Comparison of ENCODE assay signal across 12 cellular contexts in the genomic region with DNA sequence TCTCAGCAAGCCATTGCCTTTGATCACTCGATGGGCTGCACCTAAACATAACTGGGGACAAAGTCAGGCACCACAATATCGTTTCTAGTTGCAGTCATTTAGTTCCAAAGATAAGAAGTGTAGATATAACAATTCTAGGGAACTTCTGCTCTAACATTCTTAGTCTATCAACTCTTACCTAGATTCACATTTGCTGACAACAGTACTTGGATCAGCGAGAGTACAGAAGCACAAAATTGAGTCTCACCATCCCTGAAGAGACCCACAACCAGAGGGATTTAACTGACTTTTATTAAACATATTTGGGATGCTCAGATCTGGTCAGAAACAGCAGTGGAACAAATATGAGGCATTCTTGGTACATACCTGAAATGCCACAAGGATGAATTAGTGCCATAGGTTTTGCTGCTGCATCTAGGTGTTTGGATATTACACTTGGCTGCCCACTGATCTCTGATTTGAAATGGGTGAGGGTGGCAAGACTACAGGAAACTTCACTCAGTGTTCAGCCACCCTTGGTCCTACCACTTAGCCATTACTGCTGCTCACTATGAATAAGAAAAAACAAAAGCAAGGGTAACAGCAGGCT. TPM values are rescaled to one million over a fixed set of nuclear protein-coding genes. Genes with fewer than 3 reads are reported as not detected.
DNase-seq lines count a peak whose midpoint lies in the region; ATAC-seq, FAIRE-seq and TF ChIP-seq lines count a peak whose summit lies in the region.
"Had no signal": no experiment of that assay in that cellular context is flagged by ENCODE, and none has a peak within 500 bp of the region (broad histone marks: within the 10 kb centered on the region; RNA-seq: fewer than 3 reads in every experiment).

No MANE protein-coding gene starts in this region.

- H3K36me3 ChIP-seq in Loucy (ENCODE audit: insufficient read depth, low read length) (no peaks in the 10 kb centered on the region), astrocyte (ENCODE audit: insufficient read depth, low read length) (no peaks in the 10 kb centered on the region)

- H3K4me1 Mint-ChIP-seq in activated naive CD4-positive, alpha-beta T cell treated with anti-CD3 and anti-CD28 coated beads for 36 hours (ENCODE audit: low read depth) = peaks cover 39% of the 10 kb centered on the region
- H3K4me1 Mint-ChIP-seq in astrocyte (ENCODE audit: low read depth, unreplicated experiment) = peaks cover 24% of the 10 kb centered on the region
- peaks cover 74% of the 10 kb centered on the region for H3K4me1 Mint-ChIP-seq in stimulated activated naive CD8-positive, alpha-beta T cell treated with anti-CD3 and anti-CD28 coated beads, Interleukin-15, Interleukin-2, amounts not matched to agents 100 ng/mL and 50 ng/mL, for 24 hours (ENCODE audit: low read depth)

- H3F3A ChIP-seq in Loucy (ENCODE audit: low read depth) = no peaks in the 10 kb centered on the region; the same call in 1 of the 2 replicates

- peak overlapping the region; percentile 85 for H3K4me3 Mint-ChIP-seq in activated naive CD4-positive, alpha-beta T cell treated with anti-CD3 and anti-CD28 coated beads for 36 hours
- H3K4me3 Mint-ChIP-seq in astrocyte (ENCODE audit: unreplicated experiment) = no peak overlapping the region
- peak overlapping the region; percentile 83 for H3K4me3 Mint-ChIP-seq in stimulated activated naive CD8-positive, alpha-beta T cell treated with anti-CD3 and anti-CD28 coated beads, Interleukin-15, Interleukin-2, amounts not matched to agents 100 ng/mL and 50 ng/mL, for 24 hours

- intact Hi-C loops in activated naive CD4-positive, alpha-beta T cell treated with anti-CD3 and anti-CD28 coated beads for 36 hours (cut with micrococcal nuclease) = loop anchor here (5.0 to 10.0 kb wide), 4 partner anchors 459 to 1447 kb away; partner anchors contain the start of gene TSPYL2

- peak overlapping the region; percentile 66 for H3K9ac ChIP-seq in Loucy (ENCODE audit: low read depth, low read length, poor library complexity, severe bottlenecking)
- peak overlapping the region; percentile 18 for H3K9ac ChIP-seq in astrocyte (ENCODE audit: low read length)

- H3K4me3 ChIP-seq in Loucy (ENCODE audit: low read length, poor library complexity, severe bottlenecking) (peak overlapping the region; percentile 63), astrocyte (ENCODE audit: insufficient read depth, low read depth, low read length) (no peak overlapping the region)
- H3K4me3 ChIP-seq: psoas muscle, testis had no signal

- H3K4me1 ChIP-seq in Loucy (ENCODE audit: insufficient read depth, low read length, poor library complexity, severe bottlenecking) (peaks cover 40% of the 10 kb centered on the region), astrocyte (ENCODE audit: insufficient read depth, low read length) (peaks cover 14% of the 10 kb centered on the region)
- H3K4me1 ChIP-seq: psoas muscle, testis had no signal

- H4K20me1 ChIP-seq in Loucy (ENCODE audit: insufficient read depth, low read length, poor library complexity, severe bottlenecking) = no peaks in the 10 kb centered on the region
- H4K20me1 ChIP-seq in astrocyte (ENCODE audit: insufficient read depth, low read length) = no peaks in the 10 kb centered on the region

- no peak for FAIRE-seq in astrocyte (lab: Jason Lieb, UNC)

- H3K4me2 ChIP-seq in Loucy (ENCODE audit: low read depth, low read length, poor library complexity, severe bottlenecking) (peak overlapping the region; percentile 75), astrocyte (ENCODE audit: low read length) (peak overlapping the region; percentile 66)

- H3K9me3 ChIP-seq in Loucy (ENCODE audit: insufficient read depth, low read depth, low read length) (no peaks in the 10 kb centered on the region), astrocyte (ENCODE audit: insufficient read depth, low read depth, low read length) (no peaks in the 10 kb centered on the region)
- H3K9me3 ChIP-seq: psoas muscle, testis had no signal

- H3K27ac Mint-ChIP-seq in activated naive CD4-positive, alpha-beta T cell treated with anti-CD3 and anti-CD28 coated beads for 36 hours = peak overlapping the region; percentile 94
- H3K27ac Mint-ChIP-seq in astrocyte (ENCODE audit: unreplicated experiment) = peak overlapping the region; percentile 47
- H3K27ac Mint-ChIP-seq in stimulated activated naive CD8-positive, alpha-beta T cell treated with anti-CD3 and anti-CD28 coated beads, Interleukin-15, Interleukin-2, amounts not matched to agents 100 ng/mL and 50 ng/mL, for 24 hours = peak overlapping the region; percentile 99

- no peaks in the 10 kb centered on the region for H3K79me2 ChIP-seq in Loucy (ENCODE audit: insufficient read depth, low read length)
- no peaks in the 10 kb centered on the region for H3K79me2 ChIP-seq in astrocyte (ENCODE audit: insufficient read depth, low read length)

- DNase-seq in activated naive CD4-positive, alpha-beta T cell treated with anti-CD3 and anti-CD28 coated beads for 36 hours = no peak
- DNase-seq in activated naive CD4-positive, alpha-beta T cell (lab: John Stamatoyannopoulos, UW) = no peak
- no peak for DNase-seq in astrocyte (ENCODE audit: low read depth)
- DNase-seq in putamen (ENCODE audit: low spot score) = no peak
- no peak for DNase-seq in T-helper 9 cell
- DNase-seq: hippocampal formation, NCI-H446 treated with DMSO at 0.1 percent for 48 hours, psoas muscle, testis had no signal

- peak overlapping the region; percentile 33 for H3K27ac ChIP-seq in astrocyte (ENCODE audit: low read depth, low read length)
- H3K27ac ChIP-seq: psoas muscle, testis had no signal

- H3K36me3 Mint-ChIP-seq in activated naive CD4-positive, alpha-beta T cell treated with anti-CD3 and anti-CD28 coated beads for 36 hours (ENCODE audit: low read depth) = peaks cover 44% of the 10 kb centered on the region
- no peaks in the 10 kb centered on the region for H3K36me3 Mint-ChIP-seq in astrocyte (ENCODE audit: low read depth, unreplicated experiment)
- peaks cover 18% of the 10 kb centered on the region for H3K36me3 Mint-ChIP-seq in stimulated activated naive CD8-positive, alpha-beta T cell treated with anti-CD3 and anti-CD28 coated beads, Interleukin-15, Interleukin-2, amounts not matched to agents 100 ng/mL and 50 ng/mL, for 24 hours (ENCODE audit: low read depth)

- no peak for ATAC-seq in HG02938 (IDR thresholded peaks at IDR 0.05; ENCODE audit: unreplicated experiment)
- ATAC-seq: psoas muscle had no signal

- H3K9me3 Mint-ChIP-seq in activated naive CD4-positive, alpha-beta T cell treated with anti-CD3 and anti-CD28 coated beads for 36 hours = peaks cover 2% of the 10 kb centered on the region
- H3K9me3 Mint-ChIP-seq in astrocyte (ENCODE audit: unreplicated experiment) = no peaks in the 10 kb centered on the region
- H3K9me3 Mint-ChIP-seq in stimulated activated naive CD8-positive, alpha-beta T cell treated with anti-CD3 and anti-CD28 coated beads, Interleukin-15, Interleukin-2, amounts not matched to agents 100 ng/mL and 50 ng/mL, for 24 hours = no peaks in the 10 kb centered on the region

- H3K9me2 ChIP-seq in Loucy (replicated peaks; ENCODE audit: low read depth, low read length) = no peaks in the 10 kb centered on the region

- TF ChIP-seq CTCF in Loucy (conservative IDR thresholded peaks at IDR 0.05; ENCODE audit: low read length) (no peak), astrocyte (IDR thresholded peaks at IDR 0.05; ENCODE audit: insufficient read depth, low read depth, low read length) (no peak)

- H3K27me3 Mint-ChIP-seq in activated naive CD4-positive, alpha-beta T cell treated with anti-CD3 and anti-CD28 coated beads for 36 hours (ENCODE audit: low read depth) = no peaks in the 10 kb centered on the region
- H3K27me3 Mint-ChIP-seq in astrocyte (ENCODE audit: low read depth, unreplicated experiment) = no peaks in the 10 kb centered on the region
- no peaks in the 10 kb centered on the region for H3K27me3 Mint-ChIP-seq in stimulated activated naive CD8-positive, alpha-beta T cell treated with anti-CD3 and anti-CD28 coated beads, Interleukin-15, Interleukin-2, amounts not matched to agents 100 ng/mL and 50 ng/mL, for 24 hours

- no peaks in the 10 kb centered on the region for H3K27me3 ChIP-seq in Loucy (ENCODE audit: insufficient read depth, low read length, poor library complexity, severe bottlenecking)
- no peaks in the 10 kb centered on the region for H3K27me3 ChIP-seq in astrocyte (ENCODE audit: insufficient read depth, low read length)
- H3K27me3 ChIP-seq: testis had no signal

- CTCF ChIA-PET in activated naive CD4-positive, alpha-beta T cell treated with anti-CD3 and anti-CD28 coated beads for 36 hours (lab: Charles Lee) = interaction anchor here (0.8 to 2.5 kb wide), 5 partner anchors 10 to 32 kb away, joined by 3 to 11 read pairs (median 6); partner anchors contain the start of gene HUWE1

- H2AFZ ChIP-seq in Loucy (ENCODE audit: low read length) (no peak overlapping the region), astrocyte (ENCODE audit: low read depth, low read length) (no peak overlapping the region)

RNA-seq across cellular contexts. Expression of gene HUWE1, which starts 28.9 kb away (rescaled TPM):
- 100 to 1,000 TPM; 596 to 603 TPM for total RNA-seq in activated naive CD4-positive, alpha-beta T cell treated with anti-CD3 and anti-CD28 coated beads for 36 hours
- total RNA-seq in astrocyte = 215 and 225 TPM in 2 replicates

Comparison
In these comparisons a context has a peak if more than half of its experiments do, and no peak if none do; other contexts are left out.
1. H3K27ac Mint-ChIP-seq: peak in every context shown above with its lines; median percentile 99 in stimulated activated naive CD8-positive, alpha-beta T cell treated with anti-CD3 and anti-CD28 coated beads, Interleukin-15, Interleukin-2, amounts not matched to agents 100 ng/mL and 50 ng/mL, for 24 hours; 94 in activated naive CD4-positive, alpha-beta T cell treated with anti-CD3 and anti-CD28 coated beads for 36 hours; 47 in astrocyte.